In the genomic region with DNA sequence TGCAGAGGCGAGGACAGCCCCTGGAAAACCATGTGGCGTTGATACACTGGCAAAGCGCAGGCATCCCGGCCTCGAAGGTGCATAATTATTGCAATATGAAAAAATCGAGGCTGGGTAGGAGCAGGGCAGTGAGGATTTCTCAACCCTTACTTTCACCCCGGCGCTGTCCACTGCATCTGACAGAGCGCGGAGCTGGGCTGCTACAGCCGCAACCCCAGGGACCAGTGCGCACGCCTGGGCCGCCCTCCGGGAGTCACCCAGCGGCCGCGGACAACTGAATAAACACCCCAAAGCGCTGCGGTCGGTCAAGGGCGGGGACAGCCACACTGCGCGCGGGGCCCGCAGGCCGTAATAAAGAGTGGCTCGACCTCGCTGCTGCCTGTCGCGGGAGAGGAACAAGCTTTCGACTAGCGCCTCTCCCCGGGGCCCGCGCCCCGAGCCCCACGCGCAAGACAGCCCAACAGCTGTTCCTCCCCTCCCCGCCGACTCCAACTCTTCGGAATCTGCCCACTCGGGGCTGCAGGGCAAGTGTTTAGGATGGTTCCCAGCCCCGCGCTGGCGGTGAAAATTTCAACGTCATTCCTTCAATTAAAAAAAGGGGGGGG, we compare ENCODE assay signal across 13 cellular contexts. TPM values are rescaled to one million over a fixed set of nuclear protein-coding genes. Genes with fewer than 3 reads are reported as not detected.
DNase-seq lines count a peak whose midpoint lies in the region; ATAC-seq and TF ChIP-seq lines count a peak whose summit lies in the region.
"Had no signal": no experiment of that assay in that cellular context is flagged by ENCODE, and none has a peak within 500 bp of the region (broad histone marks: within the 10 kb centered on the region; RNA-seq: fewer than 3 reads in every experiment).

No MANE protein-coding gene starts in this region.

- dilution Hi-C loops in IMR-90 (cut with HindIII; ENCODE audit: low sequenced_read_pairs, unreplicated experiment): no loop called here

- no peak overlapping the region for H4K91ac ChIP-seq in IMR-90 (ENCODE audit: insufficient read depth, low read depth, low read length)

- TF ChIP-seq EP300 in esophagus muscularis mucosa (IDR thresholded peaks at IDR 0.05): no peak

- H3K9ac ChIP-seq in BLaER1 treated with 17β-estradiol and CSF1 and Interleukin-3, amounts not matched to agents 10 nM and 100 nM: no peak overlapping the region
- no peak overlapping the region for H3K9ac ChIP-seq in IMR-90 (ENCODE audit: low read depth, low read length)

- in situ Hi-C loops in IMR-90 (cut with MboI; ENCODE audit: low sequenced_read_pairs): no loop called here

- peaks cover 88 to 99% (median 93%) of the 10 kb centered on the region in 11 experiments for H3K27me3 ChIP-seq in BLaER1 treated with 17β-estradiol and CSF1 and Interleukin-3, amounts not matched to agents 10 nM and 100 nM
- H3K27me3 ChIP-seq in IMR-90 (ENCODE audit: control insufficient read depth, insufficient read depth, low read length): peaks cover 67% of the 10 kb centered on the region
- H3K27me3 ChIP-seq in esophagus muscularis mucosa: peaks cover 0 to 97% (median 56%) of the 10 kb centered on the region in 4 donors

- H3K4me3 ChIP-seq in BLaER1 treated with 17β-estradiol and CSF1 and Interleukin-3, amounts not matched to agents 10 nM and 100 nM: peak overlapping the region in 5 of 10 experiments; percentile 34 to 57 (median 37); a peak in 8 of 20 replicates
- H3K4me3 ChIP-seq in IMR-90 (ENCODE audit: insufficient read depth, low read depth, low read length): no peak overlapping the region
- peak overlapping the region; percentile 12 to 27 (median 19) for H3K4me3 ChIP-seq in esophagus muscularis mucosa
- H3K4me3 ChIP-seq: SJSA1 had no signal

- TF ChIP-seq RAD21 in IMR-90 (IDR thresholded peaks at IDR 0.05; ENCODE audit: low read length): no peak

- POLR2A ChIA-PET in IMR-90 (lab: Charles Lee; ENCODE audit: unreplicated experiment): no interaction called here

- H3K4ac ChIP-seq in IMR-90 (ENCODE audit: low read depth, low read length): no peak overlapping the region

- 1% methylated on average over 11 of the region's 47 CpGs; no CpG with 5 or more reads in 1 of the 2 experiments for WGBS in IMR-90 (ENCODE audit: extremely low coverage in 2 of 2, insufficient read length in 1 of 2), 2 experiments
- WGBS in esophagus muscularis mucosa: 12% methylated on average over 17 of the region's 47 CpGs

- no peaks in the 10 kb centered on the region for H3K79me1 ChIP-seq in IMR-90 (ENCODE audit: low read depth in 1 of 2, low read length in 2 of 2)

- H3K4me3 Mint-ChIP-seq in neural crest cell: no peak overlapping the region

- peak overlapping the region; percentile 51 for H2AFZ ChIP-seq in IMR-90 (replicated peaks; ENCODE audit: low read length, poor library complexity)

- H3K14ac ChIP-seq in IMR-90 (replicated peaks; ENCODE audit: low read depth, low read length): no peak overlapping the region

- H3K36me3 ChIP-seq in BLaER1 treated with 17β-estradiol and CSF1 and Interleukin-3, amounts not matched to agents 10 nM and 100 nM: no peaks in the 10 kb centered on the region
- H3K36me3 ChIP-seq in IMR-90 (ENCODE audit: control insufficient read depth, insufficient read depth, low read length) (no peaks in the 10 kb centered on the region), esophagus muscularis mucosa (peaks cover 0 to 3% (median 0%) of the 10 kb centered on the region in 4 donors)
- H3K36me3 ChIP-seq: SJSA1, WERI-Rb-1 had no signal

- H3K56ac ChIP-seq in IMR-90 (ENCODE audit: extremely low read depth, insufficient read depth, low read length): no peak overlapping the region

- no peak overlapping the region for H3K27ac Mint-ChIP-seq in neural crest cell (ENCODE audit: unreplicated experiment)

- TF ChIP-seq CTCF in IMR-90 (conservative IDR thresholded peaks at IDR 0.05; ENCODE audit: low read depth, low read length): no peak
- TF ChIP-seq CTCF in esophagus muscularis mucosa (IDR thresholded peaks at IDR 0.05): no peak
- no peak for TF ChIP-seq CTCF in neural crest cell (conservative IDR thresholded peaks at IDR 0.05)

- peaks cover 42 to 59% (median 52%) of the 10 kb centered on the region in 10 experiments for H3K4me1 ChIP-seq in BLaER1 treated with 17β-estradiol and CSF1 and Interleukin-3, amounts not matched to agents 10 nM and 100 nM
- H3K4me1 ChIP-seq in IMR-90 (ENCODE audit: control insufficient read depth, insufficient read depth, low read length) (no peaks in the 10 kb centered on the region), esophagus muscularis mucosa (peaks cover 12 to 57% (median 52%) of the 10 kb centered on the region in 4 donors)
- H3K4me1 ChIP-seq: SJSA1 had no signal

- H3K36me3 Mint-ChIP-seq in neural crest cell (ENCODE audit: low read depth): no peaks in the 10 kb centered on the region

- peaks cover 0 to 63% (median 44%) of the 10 kb centered on the region in 11 experiments; a peak in 18 of 22 replicates for H4K20me1 ChIP-seq in BLaER1 treated with 17β-estradiol and CSF1 and Interleukin-3, amounts not matched to agents 10 nM and 100 nM
- no peaks in the 10 kb centered on the region for H4K20me1 ChIP-seq in IMR-90 (ENCODE audit: insufficient read depth, low read length)

- TF ChIP-seq POLR2A in IMR-90 (IDR thresholded peaks at IDR 0.05; ENCODE audit: low read depth, low read length) (no peak), esophagus muscularis mucosa (IDR thresholded peaks at IDR 0.05; ENCODE audit: low read depth) (no peak)

- no peak overlapping the region for H2BK120ac ChIP-seq in IMR-90 (ENCODE audit: low read depth, low read length)

- H2BK15ac ChIP-seq in IMR-90 (ENCODE audit: low read depth, low read length): no peak overlapping the region

- no peak for DNase-seq in IMR-90
- no peak for DNase-seq in esophagus muscularis mucosa (ENCODE audit: extremely low spot score)
- peak; percentile 25 for DNase-seq in neural crest cell (ENCODE audit: low read depth, low spot score)
- no peak for DNase-seq in inferior parietal cortex (ENCODE audit: extremely low spot score)
- no peak for DNase-seq in stimulated activated naive CD4-positive, alpha-beta T cell (lab: John Stamatoyannopoulos, UW)
- DNase-seq: activated T-cell treated with anti-CD3 and anti-CD28 coated beads, Interleukin-2, amount 50 U/mL, for 1 hour; C1 segment of cervical spinal cord; NCI-H1092; WERI-Rb-1 had no signal

- no peak overlapping the region for H4K5ac ChIP-seq in IMR-90 (ENCODE audit: low read depth, low read length)

- no peak overlapping the region for H2BK5ac ChIP-seq in IMR-90 (ENCODE audit: low read depth, low read length, poor library complexity, severe bottlenecking)

- no peak overlapping the region for H3K27ac ChIP-seq in BLaER1 treated with 17β-estradiol and CSF1 and Interleukin-3, amounts not matched to agents 10 nM and 100 nM
- H3K27ac ChIP-seq in IMR-90 (ENCODE audit: insufficient read depth, low read length) (no peak overlapping the region), esophagus muscularis mucosa (replicated peaks in 1 of 4) (no peak overlapping the region)
- H3K27ac ChIP-seq: SJSA1, WERI-Rb-1 had no signal

- no peak overlapping the region for H2AK9ac ChIP-seq in IMR-90 (replicated peaks; ENCODE audit: low read depth, low read length, poor library complexity)

- no TSS peak for BruUV-seq in IMR-90 (replicated peaks; lab: Mats Ljungman, UMichigan)

- H3K23ac ChIP-seq in IMR-90 (ENCODE audit: low read depth, low read length): no peak overlapping the region

- no peak overlapping the region for H2AK5ac ChIP-seq in IMR-90 (ENCODE audit: low read depth, low read length)

- no peak overlapping the region for H3K18ac ChIP-seq in IMR-90 (ENCODE audit: low read depth, low read length)

- H4K8ac ChIP-seq in IMR-90 (ENCODE audit: low read depth in 2 of 2, low read length in 2 of 2): no peak overlapping the region

- peak; percentile 64 for ATAC-seq in IMR-90 (ENCODE audit: low read depth)
- ATAC-seq in HG02884 (IDR thresholded peaks at IDR 0.05; ENCODE audit: unreplicated experiment): no peak
- no peak for ATAC-seq in GM18870 (IDR thresholded peaks at IDR 0.05; ENCODE audit: unreplicated experiment)

- intact Hi-C loops in IMR-90 (cut with micrococcal nuclease) (no loop called here), esophagus muscularis mucosa (cut with DNase I) (no loop called here)

- peak overlapping the region in 10 of 11 experiments; percentile 31 to 83 (median 58); a peak in 19 of 22 replicates for H3K4me2 ChIP-seq in BLaER1 treated with 17β-estradiol and CSF1 and Interleukin-3, amounts not matched to agents 10 nM and 100 nM
- no peak overlapping the region; the same call in 1 of the 2 replicates for H3K4me2 ChIP-seq in IMR-90 (ENCODE audit: low read depth, low read length)

- H3K9me1 ChIP-seq in IMR-90 (ENCODE audit: insufficient read depth, low read length): no peaks in the 10 kb centered on the region

- peaks cover 95% of the 10 kb centered on the region for H3K27me3 Mint-ChIP-seq in neural crest cell (ENCODE audit: low read depth)

- H2BK20ac ChIP-seq in IMR-90 (ENCODE audit: low read depth, low read length): no peak overlapping the region

- no peaks in the 10 kb centered on the region for H3K9me3 Mint-ChIP-seq in neural crest cell

- CTCF ChIA-PET in IMR-90 (lab: Yijun Ruan, JAX): no interaction called here

- H3K4me1 Mint-ChIP-seq in neural crest cell: peaks cover 9% of the 10 kb centered on the region

- peaks cover 3 to 30% (median 22%) of the 10 kb centered on the region in 11 experiments for H3K9me3 ChIP-seq in BLaER1 treated with 17β-estradiol and CSF1 and Interleukin-3, amounts not matched to agents 10 nM and 100 nM (replicated peaks in 1 of 11)
- peaks cover 5% of the 10 kb centered on the region for H3K9me3 ChIP-seq in IMR-90 (ENCODE audit: control insufficient read depth, insufficient read depth, low read length)
- no peaks in the 10 kb centered on the region for H3K9me3 ChIP-seq in esophagus muscularis mucosa
- H3K9me3 ChIP-seq: SJSA1 had no signal

TF ChIP-seq in IMR-90, 13 proteins besides CTCF, POLR2A, EP300 and RAD21 (continues in another document):
- TF ChIP-seq USF2 (IDR thresholded peaks at IDR 0.05; ENCODE audit: low read depth, low read length) (no peak), RFX5 (IDR thresholded peaks at IDR 0.05; ENCODE audit: low read depth, low read length) (no peak), FOS (IDR thresholded peaks at IDR 0.05; ENCODE audit: low read depth, low read length) (no peak), MXI1 (IDR thresholded peaks at IDR 0.05; ENCODE audit: borderline replicate concordance, low read depth, low read length) (no peak)

RNA-seq across cellular contexts. Expression of gene WT1, which starts 3.6 kb away (rescaled TPM):
- total RNA-seq in IMR-90 (2012; rRNA removed): not detected in 2 replicates
- not detected in 2 replicates for polyA plus RNA-seq in IMR-90 (2012; rRNA removed)
- polyA plus RNA-seq in IMR-90 (2012; cell fraction: cytosol; rRNA removed): not detected in 2 replicates
- not detected in 2 replicates for polyA plus RNA-seq in IMR-90 (2012; cell fraction: nucleus; rRNA removed; ENCODE audit: low replicate concordance)
- total RNA-seq in esophagus muscularis mucosa: 1 to 10 TPM in 2 of 4 donors, under 1 TPM in 1, not detected in 1; 0.42 to 3.5 (median 3.1) TPM
- total RNA-seq in neural crest cell: not detected in 2 replicates
- total RNA-seq: SJSA1 had no signal
